In the genomic region with DNA sequence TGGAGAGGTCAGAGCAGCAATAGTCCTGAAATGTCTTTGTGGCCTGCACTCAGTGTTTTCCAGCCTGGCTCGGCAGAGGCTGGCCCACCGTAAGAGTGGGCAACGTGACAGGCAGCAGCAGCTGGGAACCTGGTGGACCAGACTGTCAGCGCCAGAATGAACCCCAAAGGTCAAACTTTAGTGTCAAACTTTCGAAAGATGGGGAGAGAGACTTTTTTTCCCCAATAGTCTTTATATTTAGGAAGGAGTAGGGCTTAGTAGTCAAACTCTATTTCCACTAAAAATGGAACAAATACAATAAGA, we compare ENCODE assay signal across 19 cellular contexts. TPM values are rescaled to one million over a fixed set of nuclear protein-coding genes. Genes with fewer than 3 reads are reported as not detected.
DNase-seq lines count a peak whose midpoint lies in the region; ATAC-seq and TF ChIP-seq lines count a peak whose summit lies in the region.
"Had no signal": no experiment of that assay in that cellular context is flagged by ENCODE, and none has a peak within 500 bp of the region (broad histone marks: within the 10 kb centered on the region; RNA-seq: fewer than 3 reads in every experiment).

No MANE protein-coding gene starts in this region.

- POLR2A ChIA-PET in A673 (lab: Charles Lee; ENCODE audit: low non-redundant PET): no interaction called here

- intact Hi-C loops in A673 (cut with micrococcal nuclease; ENCODE audit: unreplicated experiment): no loop called here
- intact Hi-C loops in esophagus muscularis mucosa (cut with DNase I): no loop called here

- H3K79me2 ChIP-seq in neural cell (replicated peaks; ENCODE audit: insufficient read depth, low read length): peaks cover 30% of the 10 kb centered on the region

- no peak for TF ChIP-seq EP300 in esophagus muscularis mucosa (IDR thresholded peaks at IDR 0.05)
- TF ChIP-seq EP300 in neural cell (conservative IDR thresholded peaks at IDR 0.05; ENCODE audit: poor library complexity, severe bottlenecking): no peak

- H4K20me1 ChIP-seq in neural cell (ENCODE audit: insufficient read depth): peaks cover 4% of the 10 kb centered on the region

- TF ChIP-seq POLR2A in esophagus muscularis mucosa (IDR thresholded peaks at IDR 0.05; ENCODE audit: low read depth): no peak

- H3K9me3 ChIP-seq in A673 (ENCODE audit: low read depth, low read length, poor library complexity, severe bottlenecking) (no peaks in the 10 kb centered on the region), RWPE2 (ENCODE audit: severe bottlenecking) (no peaks in the 10 kb centered on the region), esophagus muscularis mucosa (no peaks in the 10 kb centered on the region), neural cell (ENCODE audit: low read length) (no peaks in the 10 kb centered on the region)
- H3K9me3 ChIP-seq: MG63 had no signal

- no TSS peak for BruUV-seq in A673 (replicated peaks; lab: Mats Ljungman, UMichigan)

- H3K27ac ChIP-seq in A673 (ENCODE audit: low read depth, low read length, poor library complexity, severe bottlenecking): peak overlapping the region; percentile 94
- peak overlapping the region; percentile 93 for H3K27ac ChIP-seq in RWPE2 (ENCODE audit: poor library complexity, severe bottlenecking)
- peak overlapping the region; percentile 50 to 68 (median 58) for H3K27ac ChIP-seq in esophagus muscularis mucosa (replicated peaks in 1 of 4)
- H3K27ac ChIP-seq in neural cell (ENCODE audit: low read length): no peak overlapping the region

- H3F3A ChIP-seq in neural cell (ENCODE audit: insufficient read depth, low read length, poor library complexity, severe bottlenecking): peaks cover 4% of the 10 kb centered on the region

- ATAC-seq in RWPE2 (ENCODE audit: low read depth): no peak
- ATAC-seq in GM19351 (IDR thresholded peaks at IDR 0.05; ENCODE audit: unreplicated experiment): no peak
- ATAC-seq: stimulated activated effector memory CD8-positive, alpha-beta T cell treated with anti-CD3 and anti-CD28 coated beads, Interleukin-12 subunit alpha, Interleukin-12 subunit beta, amount 100 ng/mL, for 72 hours had no signal

- peak overlapping the region; percentile 49 for H3K9ac ChIP-seq in neural cell (ENCODE audit: low read length)

- no peak overlapping the region for H2AFZ ChIP-seq in neural cell (ENCODE audit: low read depth, low read length)

- no peak for DNase-seq in A673 (ENCODE audit: low spot score)
- DNase-seq in RWPE2 (ENCODE audit: low spot score): no peak
- no peak for DNase-seq in esophagus muscularis mucosa (ENCODE audit: extremely low spot score)
- no peak for DNase-seq in COR-L47 (lab: John Stamatoyannopoulos, UW)
- no peak for DNase-seq in NCI-H526 treated with DMSO at 0.1 percent for 48 hours (lab: John Stamatoyannopoulos, UW)
- no peak for DNase-seq in NCI-H748 (lab: John Stamatoyannopoulos, UW; ENCODE audit: unreplicated experiment)
- DNase-seq: activated CD4-positive, CD25-positive, alpha-beta regulatory T cell; activated naive CD8-positive, alpha-beta T cell treated with anti-CD3 and anti-CD28 coated beads, Interleukin-2, amount 10 ng/mL, durations not matched to agents 7 days and 5 days; HFFc6; NCI-H187 treated with DMSO at 0.1 percent for 48 hours; stimulated activated CD4-positive, alpha-beta T cell treated with anti-CD3 and anti-CD28 coated beads, Interleukin-12 subunit alpha, Interleukin-12 subunit beta, amount 100 ng/mL, for 4 hours; T-helper 2 cell; trophoblast cell had no signal

- no peaks in the 10 kb centered on the region for H3K27me3 ChIP-seq in A673 (replicated peaks; ENCODE audit: insufficient read depth, low read depth, low read length, poor library complexity)
- no peaks in the 10 kb centered on the region for H3K27me3 ChIP-seq in RWPE2 (ENCODE audit: insufficient read depth, poor library complexity, severe bottlenecking)
- H3K27me3 ChIP-seq in esophagus muscularis mucosa: peaks cover 0 to 20% (median 0%) of the 10 kb centered on the region in 4 donors
- no peaks in the 10 kb centered on the region for H3K27me3 ChIP-seq in neural cell (ENCODE audit: insufficient read depth, low read depth, low read length)
- H3K27me3 ChIP-seq: MG63 had no signal

- WGBS in esophagus muscularis mucosa: 56% methylated on average over 5 of the region's 5 CpGs

- no peaks in the 10 kb centered on the region for H3K9me2 ChIP-seq in neural cell (ENCODE audit: insufficient read depth, low read length)

- peaks cover 92% of the 10 kb centered on the region for H3K4me1 ChIP-seq in A673 (ENCODE audit: insufficient read depth, low read length, poor library complexity, severe bottlenecking)
- H3K4me1 ChIP-seq in RWPE2 (ENCODE audit: insufficient read depth, poor library complexity, severe bottlenecking): peaks cover 51% of the 10 kb centered on the region
- H3K4me1 ChIP-seq in esophagus muscularis mucosa: peaks cover 21 to 59% (median 54%) of the 10 kb centered on the region in 4 donors

- CTCF ChIA-PET in A673 (lab: Charles Lee): interaction anchor here (0.5 kb wide), 1 partner anchor 212 kb away, joined by 6 read pairs; no protein-coding TSS in a partner anchor

- H3K4me3 ChIP-seq in A673 (ENCODE audit: low read depth, low read length, poor library complexity, severe bottlenecking): peak overlapping the region; percentile 30
- H3K4me3 ChIP-seq in RWPE2 (ENCODE audit: severe bottlenecking): no peak overlapping the region
- peak overlapping the region in 3 of 4 donors; percentile 51 to 55 (median 52) for H3K4me3 ChIP-seq in esophagus muscularis mucosa
- H3K4me3 ChIP-seq in neural cell (ENCODE audit: low read length): peak overlapping the region; percentile 51

- TF ChIP-seq CTCF in A673 (conservative IDR thresholded peaks at IDR 0.05; ENCODE audit: low read depth, low read length) (no peak), RWPE2 (IDR thresholded peaks at IDR 0.05; ENCODE audit: poor library complexity, severe bottlenecking) (no peak), esophagus muscularis mucosa (IDR thresholded peaks at IDR 0.05) (no peak), neural cell (IDR thresholded peaks at IDR 0.05; ENCODE audit: poor library complexity, severe bottlenecking) (no peak)

- H3K36me3 ChIP-seq in A673 (ENCODE audit: insufficient read depth, low read length, poor library complexity, severe bottlenecking) (no peaks in the 10 kb centered on the region), RWPE2 (ENCODE audit: low read depth) (peaks cover 8% of the 10 kb centered on the region; the same call in 1 of the 2 replicates), esophagus muscularis mucosa (no peaks in the 10 kb centered on the region), neural cell (ENCODE audit: insufficient read depth, low read length) (peaks cover 4% of the 10 kb centered on the region)
- H3K36me3 ChIP-seq: MG63 had no signal

- H3K4me2 ChIP-seq in neural cell (ENCODE audit: low read length): no peak overlapping the region

- no peak for TF ChIP-seq RAD21 in neural cell (conservative IDR thresholded peaks at IDR 0.05)

TF ChIP-seq in neural cell, 6 proteins besides CTCF, POLR2A, EP300 and RAD21:
- TF ChIP-seq MXI1 (conservative IDR thresholded peaks at IDR 0.05; ENCODE audit: poor library complexity, severe bottlenecking) (no peak), EZH2 (IDR thresholded peaks at IDR 0.05; ENCODE audit: borderline replicate concordance, insufficient read depth, low read length, poor library complexity, severe bottlenecking) (no peak), POLR2AphosphoS5 (IDR thresholded peaks at IDR 0.05) (no peak), TAF1 (IDR thresholded peaks at IDR 0.05; ENCODE audit: low read depth) (no peak), SMC3 (conservative IDR thresholded peaks at IDR 0.05; ENCODE audit: poor library complexity) (no peak)
- TF ChIP-seq, protein P1, sequence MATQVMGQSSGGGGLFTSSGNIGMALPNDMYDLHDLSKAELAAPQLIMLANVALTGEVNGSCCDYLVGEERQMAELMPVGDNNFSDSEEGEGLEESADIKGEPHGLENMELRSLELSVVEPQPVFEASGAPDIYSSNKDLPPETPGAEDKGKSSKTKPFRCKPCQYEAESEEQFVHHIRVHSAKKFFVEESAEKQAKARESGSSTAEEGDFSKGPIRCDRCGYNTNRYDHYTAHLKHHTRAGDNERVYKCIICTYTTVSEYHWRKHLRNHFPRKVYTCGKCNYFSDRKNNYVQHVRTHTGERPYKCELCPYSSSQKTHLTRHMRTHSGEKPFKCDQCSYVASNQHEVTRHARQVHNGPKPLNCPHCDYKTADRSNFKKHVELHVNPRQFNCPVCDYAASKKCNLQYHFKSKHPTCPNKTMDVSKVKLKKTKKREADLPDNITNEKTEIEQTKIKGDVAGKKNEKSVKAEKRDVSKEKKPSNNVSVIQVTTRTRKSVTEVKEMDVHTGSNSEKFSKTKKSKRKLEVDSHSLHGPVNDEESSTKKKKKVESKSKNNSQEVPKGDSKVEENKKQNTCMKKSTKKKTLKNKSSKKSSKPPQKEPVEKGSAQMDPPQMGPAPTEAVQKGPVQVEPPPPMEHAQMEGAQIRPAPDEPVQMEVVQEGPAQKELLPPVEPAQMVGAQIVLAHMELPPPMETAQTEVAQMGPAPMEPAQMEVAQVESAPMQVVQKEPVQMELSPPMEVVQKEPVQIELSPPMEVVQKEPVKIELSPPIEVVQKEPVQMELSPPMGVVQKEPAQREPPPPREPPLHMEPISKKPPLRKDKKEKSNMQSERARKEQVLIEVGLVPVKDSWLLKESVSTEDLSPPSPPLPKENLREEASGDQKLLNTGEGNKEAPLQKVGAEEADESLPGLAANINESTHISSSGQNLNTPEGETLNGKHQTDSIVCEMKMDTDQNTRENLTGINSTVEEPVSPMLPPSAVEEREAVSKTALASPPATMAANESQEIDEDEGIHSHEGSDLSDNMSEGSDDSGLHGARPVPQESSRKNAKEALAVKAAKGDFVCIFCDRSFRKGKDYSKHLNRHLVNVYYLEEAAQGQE (IDR thresholded peaks at IDR 0.05; ENCODE audit: borderline replicate concordance): no peak

RNA-seq across cellular contexts. Expression of gene BLACAT1, which starts 10.2 kb away (rescaled TPM):
- total RNA-seq in A673 (2021) (0.45 and 2.0 TPM in 2 replicates), esophagus muscularis mucosa (not detected)
- polyA plus RNA-seq in neural cell: 5.6 and 6.0 TPM in 2 replicates
- polyA minus RNA-seq in neural cell: 12.2 and 15.9 TPM in 2 replicates
- total RNA-seq: HFFc6, posterior vena cava had no signal
- polyA plus RNA-seq: CD14-positive monocyte had no signal

RNA-seq across cellular contexts. Expression of gene LEMD1, which starts 23.7 kb away (rescaled TPM):
- 1.5 and 3.4 TPM in 2 replicates for total RNA-seq in A673 (2021)
- not detected for total RNA-seq in esophagus muscularis mucosa
- 62.8 and 67.6 TPM in 2 replicates for polyA plus RNA-seq in neural cell
- 51.1 and 51.6 TPM in 2 replicates for polyA minus RNA-seq in neural cell
- total RNA-seq: HFFc6, posterior vena cava had no signal
- polyA plus RNA-seq: CD14-positive monocyte had no signal

RNA-seq across cellular contexts. Expression of gene CDK18, which starts 58.9 kb away (rescaled TPM):
- total RNA-seq in A673 (2021) (9.2 and 29.3 TPM in 2 replicates), esophagus muscularis mucosa (10 to 100 TPM in 2 of 4 donors, 1 to 10 TPM in 2; 4.8 to 12.9 (median 9.9) TPM)
- polyA plus RNA-seq in neural cell: not detected in 2 replicates
- 1.5 TPM in 1 of 2 replicates, not detected in the other for polyA minus RNA-seq in neural cell
